In the genomic region with DNA sequence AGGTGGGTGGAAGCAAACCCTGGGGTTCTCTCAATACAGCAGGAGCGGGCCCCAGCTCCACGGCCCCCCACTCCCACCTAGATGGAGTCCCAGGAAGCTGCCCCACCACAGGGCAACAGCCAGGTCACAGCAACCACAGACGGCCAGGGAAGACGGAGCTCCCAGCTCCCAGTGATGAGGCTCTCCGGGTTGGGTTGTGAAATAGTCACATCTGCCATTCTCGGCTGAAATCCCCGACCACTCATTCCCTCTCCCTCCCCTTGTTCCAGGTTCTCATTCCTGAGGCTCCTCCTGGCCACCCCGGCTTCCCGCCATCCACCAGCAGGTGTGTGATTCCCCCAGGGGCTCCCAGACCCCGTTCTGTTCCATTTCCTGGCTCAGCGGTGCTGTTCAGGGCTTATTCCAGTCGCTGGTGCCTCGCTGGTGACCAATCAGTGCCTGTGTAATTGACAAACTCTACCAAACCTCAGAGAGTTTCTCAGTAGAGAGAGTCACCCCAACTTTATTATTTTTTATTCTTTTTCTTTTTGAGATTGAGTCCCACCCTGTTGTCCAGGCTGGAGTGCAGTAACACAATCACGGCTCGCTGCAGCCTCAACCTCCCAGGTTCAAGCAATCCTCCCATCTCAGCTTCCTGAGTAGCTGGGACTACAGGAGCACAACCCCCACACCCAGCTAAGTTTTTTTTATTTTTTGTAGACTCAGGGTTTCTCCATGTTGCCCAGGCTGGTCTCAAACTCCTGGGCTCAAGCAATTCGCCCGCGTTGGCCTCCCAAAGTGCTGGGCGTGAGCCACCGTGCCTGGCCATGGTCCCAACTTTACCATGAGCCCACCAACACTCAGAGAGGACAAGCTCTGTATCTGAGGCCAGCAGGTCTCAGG, we compare ENCODE assay signal across 21 cellular contexts.
"Had no signal": no experiment of that assay in that cellular context is flagged by ENCODE, and none has a peak within 500 bp of the region (broad histone marks: within the 10 kb centered on the region; RNA-seq: fewer than 3 reads in every experiment).

No MANE protein-coding gene starts in this region.

- H3K36me3 ChIP-seq: neural progenitor cell, ovary, tibial nerve, uterus had no signal

- DNase-seq: activated CD4-positive, alpha-beta T cell treated with anti-CD3 and anti-CD28 coated beads, Interleukin-2, amount 50 U/mL, for 48 hours; activated CD8-positive, alpha-beta memory T cell treated with anti-CD3 and anti-CD28 coated beads, Interleukin-2, amount 50 U/mL, for 48 hours; activated naive CD4-positive, alpha-beta T cell treated with anti-CD3 and anti-CD28 coated beads for 36 hours; activated T-cell treated with anti-CD3 and anti-CD28 coated beads, Interleukin-2, amount 50 U/mL, for 4 hours; amygdala; foreskin fibroblast; naive B cell; right cardiac atrium; stimulated activated CD4-positive, alpha-beta T cell treated with anti-CD3 and anti-CD28 coated beads, Interleukin-2, amount 100 ng/mL, for 24 hours; stimulated activated naive CD8-positive, alpha-beta T cell treated with anti-CD3 and anti-CD28 coated beads, Interleukin-15, amount 100 ng/mL, for 72 hours; T-helper 9 cell; uterus had no signal

- H3K27ac ChIP-seq: neural progenitor cell, ovary, skin epidermis, tibial nerve, uterus had no signal

- H3K27ac Mint-ChIP-seq: activated naive CD4-positive, alpha-beta T cell treated with anti-CD3 and anti-CD28 coated beads for 36 hours; activated T-helper 2 cell treated with anti-CD3 and anti-CD28 coated beads, Interferon-gamma antibody, Interleukin-2, Interleukin-4, amounts not matched to agents 10 μg/mL and 5 μg/mL and 100 μg/mL, durations not matched to agents 14 hours and 24 hours and 36 hours; naive B cell; neural progenitor cell; stimulated activated effector memory CD8-positive, alpha-beta T cell treated with anti-CD3 and anti-CD28 coated beads, Interleukin-12 subunit alpha, Interleukin-12 subunit beta, amount 100 ng/mL, for 72 hours; stimulated activated naive CD8-positive, alpha-beta T cell treated with anti-CD3 and anti-CD28 coated beads, Interleukin-15, amount 100 ng/mL, for 72 hours had no signal

- FAIRE-seq: endometrium had no signal

- H3K9ac ChIP-seq: neural progenitor cell had no signal

- H3K4me2 ChIP-seq: neural progenitor cell had no signal

- H3K4me1 ChIP-seq: neural progenitor cell, tibial nerve, uterus had no signal

- H3K27me3 Mint-ChIP-seq: stimulated activated naive CD8-positive, alpha-beta T cell treated with anti-CD3 and anti-CD28 coated beads, Interleukin-15, amount 100 ng/mL, for 72 hours had no signal

- H3K36me3 Mint-ChIP-seq: naive B cell; neural progenitor cell; stimulated activated effector memory CD8-positive, alpha-beta T cell treated with anti-CD3 and anti-CD28 coated beads, Interleukin-12 subunit alpha, Interleukin-12 subunit beta, amount 100 ng/mL, for 72 hours had no signal

- H3K4me3 Mint-ChIP-seq: activated naive CD4-positive, alpha-beta T cell treated with anti-CD3 and anti-CD28 coated beads for 36 hours; activated T-cell treated with anti-CD3 and anti-CD28 coated beads, Interleukin-2, amount 50 U/mL, for 4 hours; naive B cell; neural progenitor cell; stimulated activated effector memory CD8-positive, alpha-beta T cell treated with anti-CD3 and anti-CD28 coated beads, Interleukin-12 subunit alpha, Interleukin-12 subunit beta, amount 100 ng/mL, for 72 hours; stimulated activated naive CD8-positive, alpha-beta T cell treated with anti-CD3 and anti-CD28 coated beads, Interleukin-15, amount 100 ng/mL, for 72 hours had no signal

- H2AFZ ChIP-seq: neural progenitor cell had no signal

- H3K4me1 Mint-ChIP-seq: naive B cell; stimulated activated effector memory CD8-positive, alpha-beta T cell treated with anti-CD3 and anti-CD28 coated beads, Interleukin-12 subunit alpha, Interleukin-12 subunit beta, amount 100 ng/mL, for 72 hours; stimulated activated naive CD8-positive, alpha-beta T cell treated with anti-CD3 and anti-CD28 coated beads, Interleukin-15, amount 100 ng/mL, for 72 hours had no signal

- H3K9me3 ChIP-seq: ovary, uterus had no signal

- ATAC-seq: activated T-cell treated with anti-CD3 and anti-CD28 coated beads, Interleukin-2, amount 50 U/mL, for 4 hours; left lobe of liver; right cardiac atrium; stimulated activated effector memory CD8-positive, alpha-beta T cell treated with anti-CD3 and anti-CD28 coated beads, Interleukin-12 subunit alpha, Interleukin-12 subunit beta, amount 100 ng/mL, for 72 hours; stimulated activated naive CD8-positive, alpha-beta T cell treated with anti-CD3 and anti-CD28 coated beads, Interleukin-15, amount 100 ng/mL, for 72 hours had no signal

- H3K27me3 ChIP-seq: neural progenitor cell, ovary, tibial nerve, uterus had no signal

- H3K4me3 ChIP-seq: lung, neural progenitor cell, ovary, skin epidermis, tibial nerve, uterus had no signal

- H3K9me3 Mint-ChIP-seq: activated naive CD4-positive, alpha-beta T cell treated with anti-CD3 and anti-CD28 coated beads for 36 hours; activated T-cell treated with anti-CD3 and anti-CD28 coated beads, Interleukin-2, amount 50 U/mL, for 4 hours; activated T-helper 2 cell treated with anti-CD3 and anti-CD28 coated beads, Interferon-gamma antibody, Interleukin-2, Interleukin-4, amounts not matched to agents 10 μg/mL and 5 μg/mL and 100 μg/mL, durations not matched to agents 14 hours and 24 hours and 36 hours; naive B cell; stimulated activated effector memory CD8-positive, alpha-beta T cell treated with anti-CD3 and anti-CD28 coated beads, Interleukin-12 subunit alpha, Interleukin-12 subunit beta, amount 100 ng/mL, for 72 hours; stimulated activated naive CD8-positive, alpha-beta T cell treated with anti-CD3 and anti-CD28 coated beads, Interleukin-15, amount 100 ng/mL, for 72 hours had no signal
